8 cellular contexts compared by ENCODE assay signal in the genomic region with DNA sequence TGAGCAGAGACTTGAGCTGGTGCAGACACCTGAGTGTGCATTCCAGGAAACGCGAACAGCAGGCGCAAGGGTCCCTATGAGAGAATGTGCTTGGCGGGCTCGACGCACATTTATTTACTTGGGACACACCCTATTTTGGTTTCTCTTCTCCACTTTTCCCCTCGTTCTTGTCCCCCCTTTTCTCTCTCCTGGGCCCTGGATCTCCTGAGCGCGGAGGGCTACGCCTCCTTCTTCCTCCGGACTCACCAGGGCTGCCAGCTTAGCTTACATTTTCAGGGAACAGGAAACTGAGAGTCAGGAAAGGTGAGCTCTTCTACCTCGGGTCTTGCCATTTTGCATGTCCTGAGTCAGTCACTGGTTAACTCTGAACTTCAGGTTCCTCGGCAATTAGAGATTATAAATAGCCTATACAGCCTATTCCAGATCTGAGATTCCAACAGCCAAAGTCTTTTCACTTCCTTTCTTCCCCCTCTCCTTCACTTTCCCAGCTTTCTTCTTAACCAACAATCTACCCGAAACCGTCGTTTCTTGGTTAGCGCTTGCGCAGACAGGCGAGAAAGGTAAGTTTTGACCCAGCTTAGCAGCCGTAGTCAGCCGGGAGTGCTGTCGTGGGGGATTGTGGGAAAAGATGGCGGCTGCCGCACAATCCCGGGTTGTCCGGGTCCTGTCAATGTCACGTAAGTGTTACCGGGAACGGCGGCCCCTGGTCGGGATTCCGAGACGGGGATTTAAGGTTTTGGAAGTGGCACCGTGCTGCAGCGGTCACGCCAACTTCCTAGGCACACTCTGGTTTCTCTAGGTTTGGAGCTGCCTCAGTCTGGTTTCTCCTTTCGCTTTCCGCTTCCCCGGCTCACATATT.
DNase-seq lines count a peak whose midpoint lies in the region; ATAC-seq lines count a peak whose summit lies in the region.

Gene AKAP3, minus strand, starts transcription at position 553 of the 859 bp plus-strand sequence. CDS start 10,855 bp downstream, outside the sequence.
Gene NDUFA9, plus strand, starts transcription at position 616 of the 859 bp plus-strand sequence. Its CDS starts 13 bp downstream, at position 629.

- peak within 1 kb of the TSS; percentile 66 for H3K27ac ChIP-seq in ACC112 (ENCODE audit: low read depth, low read length)

- peak; percentile 83 for DNase-seq in NCI-H2227 (lab: John Stamatoyannopoulos, UW; ENCODE audit: unreplicated experiment)
- peak; percentile 65 for DNase-seq in activated CD4-positive, CD25-positive, alpha-beta regulatory T cell treated with anti-CD3 and anti-CD28 coated beads, Interleukin-2, amount 50 U/mL, for 16 hours (ENCODE audit: low read depth, low spot score)
- peak; percentile 91 for DNase-seq in cerebellar cortex (ENCODE audit: low spot score)
- peak; percentile 95 for DNase-seq in islet precursor cell
- peak; percentile 66 for DNase-seq in stimulated activated CD4-positive, alpha-beta T cell treated with anti-CD3 and anti-CD28 coated beads, Interleukin-12 subunit alpha, Interleukin-12 subunit beta, amount 100 ng/mL, for 4 hours

- H3K36me3 ChIP-seq in ACC112 (ENCODE audit: insufficient read depth, low read length) = no peaks in the 10 kb centered on the region

- H3K79me2 ChIP-seq in ACC112 (ENCODE audit: control insufficient read depth, insufficient read depth, low read length, unreplicated experiment) = peaks cover 56% of the 10 kb centered on the region

- no peaks in the 10 kb centered on the region for H3K27me3 ChIP-seq in ACC112 (ENCODE audit: insufficient read depth, low read length)

- ATAC-seq in GM18867 (IDR thresholded peaks at IDR 0.05; ENCODE audit: unreplicated experiment) (peak; percentile 90), HG03135 (IDR thresholded peaks at IDR 0.05; ENCODE audit: unreplicated experiment) (peak; percentile 88)

- H3K4me3 ChIP-seq in ACC112 (ENCODE audit: low read depth, low read length) = peak within 1 kb of the TSS; percentile 85

- H3K4me1 ChIP-seq in ACC112 (ENCODE audit: control insufficient read depth, insufficient read depth, low read length, unreplicated experiment) = peaks cover 19% of the 10 kb centered on the region

- H2AFZ ChIP-seq in ACC112 (ENCODE audit: low read length, unreplicated experiment) = peak within 1 kb of the TSS; percentile 87

Comparison
In these comparisons a context has a peak if more than half of its experiments do, and no peak if none do; other contexts are left out.
1. Peak in every context shown above with its lines: DNase-seq, ATAC-seq, H3K4me3 ChIP-seq and H3K27ac ChIP-seq.